Comparison of ENCODE assay signal across 11 cellular contexts in the genomic region with DNA sequence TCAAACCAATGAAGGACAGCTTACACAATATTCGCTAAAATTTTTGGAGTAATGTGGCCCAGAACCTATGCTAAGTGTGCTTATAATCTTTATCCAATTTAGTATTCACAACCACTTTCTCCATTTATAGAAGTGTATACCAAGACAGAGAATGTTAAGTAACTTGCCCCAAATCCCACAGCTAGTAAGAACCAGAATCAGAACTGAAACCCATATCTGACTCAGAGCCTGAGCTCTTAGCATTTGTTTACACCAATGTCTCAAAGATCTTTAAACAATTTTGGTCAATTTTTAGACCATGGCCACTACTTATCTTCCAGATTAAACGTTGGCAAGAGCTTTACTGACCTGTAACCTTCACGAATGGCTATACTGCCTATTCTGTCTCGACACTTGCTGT. TPM values are rescaled to one million over a fixed set of nuclear protein-coding genes. Genes with fewer than 3 reads are reported as not detected.
A peak's percentile ranks its signal among the peaks of the same experiment; 100 is the strongest.
DNase-seq lines count a peak whose midpoint lies in the region; ATAC-seq, FAIRE-seq and TF ChIP-seq lines count a peak whose summit lies in the region.
"Had no signal": no experiment of that assay in that cellular context is flagged by ENCODE, and none has a peak within 500 bp of the region (broad histone marks: within the 10 kb centered on the region; RNA-seq: fewer than 3 reads in every experiment).

No MANE protein-coding gene starts in this region.

- H3K14ac ChIP-seq in mesenchymal stem cell (ENCODE audit: low read length in 2 of 2): no peak overlapping the region

- no peak overlapping the region for H2BK5ac ChIP-seq in mesenchymal stem cell (ENCODE audit: low read depth, low read length, poor library complexity, severe bottlenecking)

- no peak overlapping the region for H3K23ac ChIP-seq in mesenchymal stem cell (ENCODE audit: low read length in 2 of 2)

- H3K36me3 Mint-ChIP-seq in activated CD4-positive, alpha-beta T cell treated with anti-CD3 and anti-CD28 coated beads, Interleukin-2, amount 10 ng/mL, durations not matched to agents 24 days and 14 days (ENCODE audit: low read depth): peaks cover 34% of the 10 kb centered on the region
- H3K36me3 Mint-ChIP-seq in activated CD4-positive, alpha-beta T cell treated with anti-CD3 and anti-CD28 coated beads, Interleukin-2, amount 10 ng/mL, durations not matched to agents 7 days and 5 days (ENCODE audit: low read depth): peaks cover 27% of the 10 kb centered on the region

- peaks cover 8% of the 10 kb centered on the region for H3K79me1 ChIP-seq in mesenchymal stem cell (replicated peaks; ENCODE audit: low read length, poor library complexity, severe bottlenecking)

- H2AK5ac ChIP-seq in mesenchymal stem cell (ENCODE audit: low read length, severe bottlenecking): no peak overlapping the region

- H3K18ac ChIP-seq in mesenchymal stem cell (ENCODE audit: low read depth in 1 of 2, low read length in 2 of 2): no peak overlapping the region

- H3K4me3 Mint-ChIP-seq in activated CD4-positive, alpha-beta T cell treated with anti-CD3 and anti-CD28 coated beads, Interleukin-2, amount 10 ng/mL, durations not matched to agents 24 days and 14 days: peak overlapping the region; percentile 44
- H3K4me3 Mint-ChIP-seq in activated CD4-positive, alpha-beta T cell treated with anti-CD3 and anti-CD28 coated beads, Interleukin-2, amount 10 ng/mL, durations not matched to agents 7 days and 5 days: no peak overlapping the region

- TF ChIP-seq CTCF in adrenal gland (IDR thresholded peaks at IDR 0.05): no peak

- no peak overlapping the region for H2AFZ ChIP-seq in mesenchymal stem cell (ENCODE audit: low read depth, low read length)

- ATAC-seq in GM21717 (IDR thresholded peaks at IDR 0.05; ENCODE audit: unreplicated experiment): peak; percentile 60
- ATAC-seq in HG03439 (IDR thresholded peaks at IDR 0.05; ENCODE audit: unreplicated experiment): peak; percentile 57
- ATAC-seq: HCT116 had no signal

- no peak overlapping the region for H3K4me3 ChIP-seq in mesenchymal stem cell (ENCODE audit: insufficient read depth in 1 of 2, low read depth in 1 of 2, low read length in 2 of 2)
- H3K4me3 ChIP-seq in adrenal gland: no peak overlapping the region

- H3K36me3 ChIP-seq in mesenchymal stem cell (ENCODE audit: control insufficient read depth in 1 of 2, insufficient read depth in 2 of 2, low read depth in 1 of 2, low read length in 2 of 2) (peaks cover 8 to 85% of the 10 kb centered on the region in 2 experiments), adrenal gland (replicated peaks in 1 of 2) (peaks cover 0 to 33% of the 10 kb centered on the region in 2 donors)

- no peak for FAIRE-seq in frontal cortex (lab: Jason Lieb, UNC)

- peaks cover 36% of the 10 kb centered on the region for H3K4me1 Mint-ChIP-seq in activated CD4-positive, alpha-beta T cell treated with anti-CD3 and anti-CD28 coated beads, Interleukin-2, amount 10 ng/mL, durations not matched to agents 24 days and 14 days
- peaks cover 23% of the 10 kb centered on the region for H3K4me1 Mint-ChIP-seq in activated CD4-positive, alpha-beta T cell treated with anti-CD3 and anti-CD28 coated beads, Interleukin-2, amount 10 ng/mL, durations not matched to agents 7 days and 5 days

- no peak overlapping the region for H2BK120ac ChIP-seq in mesenchymal stem cell (ENCODE audit: low read depth, low read length)

- H3K4me2 ChIP-seq in mesenchymal stem cell (ENCODE audit: low read length, poor library complexity, severe bottlenecking): no peak overlapping the region

- H3K9ac ChIP-seq in mesenchymal stem cell (ENCODE audit: low read length): peak overlapping the region; percentile 11

- POLR2A ChIA-PET in activated CD4-positive, alpha-beta T cell treated with anti-CD3 and anti-CD28 coated beads, Interleukin-2, amount 10 ng/mL, durations not matched to agents 7 days and 5 days (lab: Charles Lee): no interaction called here

- TF ChIP-seq POLR2A in adrenal gland (IDR thresholded peaks at IDR 0.05): no peak

- DNase-seq in activated CD4-positive, alpha-beta T cell treated with anti-CD3 and anti-CD28 coated beads, Interleukin-2, amount 10 ng/mL, durations not matched to agents 24 days and 14 days: no peak
- DNase-seq in activated CD4-positive, alpha-beta T cell treated with anti-CD3 and anti-CD28 coated beads, Interleukin-2, amount 10 ng/mL, durations not matched to agents 7 days and 5 days: no peak
- DNase-seq in mesenchymal stem cell (peak; percentile 51), adrenal gland (no peak), frontal cortex (ENCODE audit: low spot score in 2 of 2) (no peak), NCI-H510A treated with DMSO at 0.1 percent for 48 hours (lab: John Stamatoyannopoulos, UW) (no peak)
- DNase-seq: DND-41, SHP77 treated with DMSO at 0.1 percent for 48 hours had no signal

- H3K27me3 Mint-ChIP-seq in activated CD4-positive, alpha-beta T cell treated with anti-CD3 and anti-CD28 coated beads, Interleukin-2, amount 10 ng/mL, durations not matched to agents 24 days and 14 days: no peaks in the 10 kb centered on the region
- no peaks in the 10 kb centered on the region for H3K27me3 Mint-ChIP-seq in activated CD4-positive, alpha-beta T cell treated with anti-CD3 and anti-CD28 coated beads, Interleukin-2, amount 10 ng/mL, durations not matched to agents 7 days and 5 days

- H4K91ac ChIP-seq in mesenchymal stem cell (ENCODE audit: low read length): no peak overlapping the region

- H3K4ac ChIP-seq in mesenchymal stem cell (ENCODE audit: low read depth in 1 of 2, low read length in 2 of 2): no peak overlapping the region

- intact Hi-C loops in activated CD4-positive, alpha-beta T cell treated with anti-CD3 and anti-CD28 coated beads, Interleukin-2, amount 10 ng/mL, durations not matched to agents 24 days and 14 days (cut with micrococcal nuclease): loop anchor here (2.0 to 10.0 kb wide), 3 partner anchors 177 to 773 kb away; no protein-coding TSS in a partner anchor
- intact Hi-C loops in adrenal gland (cut with DNase I): no loop called here

- peak overlapping the region; percentile 78 for H3K27ac Mint-ChIP-seq in activated CD4-positive, alpha-beta T cell treated with anti-CD3 and anti-CD28 coated beads, Interleukin-2, amount 10 ng/mL, durations not matched to agents 24 days and 14 days
- no peak overlapping the region for H3K27ac Mint-ChIP-seq in activated CD4-positive, alpha-beta T cell treated with anti-CD3 and anti-CD28 coated beads, Interleukin-2, amount 10 ng/mL, durations not matched to agents 7 days and 5 days

- WGBS in mesenchymal stem cell: 80% methylated on average over 3 of the region's 4 CpGs
- 55 to 67% (median 61%) methylated on average over 4 of the region's 4 CpGs for WGBS in adrenal gland, 4 donors

- H3K9me3 ChIP-seq in mesenchymal stem cell (ENCODE audit: control insufficient read depth, low read length) (no peaks in the 10 kb centered on the region), adrenal gland (replicated peaks in 1 of 3) (no peaks in the 10 kb centered on the region)

- H3K27ac ChIP-seq in mesenchymal stem cell (ENCODE audit: low read length, poor library complexity, severe bottlenecking) (no peak overlapping the region), adrenal gland (peak overlapping the region in 1 of 5 donors; percentile 12)

- H2BK12ac ChIP-seq in mesenchymal stem cell (ENCODE audit: low read length in 2 of 2): no peak overlapping the region

- H4K8ac ChIP-seq in mesenchymal stem cell (ENCODE audit: low read length): no peak overlapping the region

- H2BK15ac ChIP-seq in mesenchymal stem cell (ENCODE audit: low read depth, poor library complexity, severe bottlenecking): no peak overlapping the region

- peaks cover 2% of the 10 kb centered on the region for H3K4me1 ChIP-seq in mesenchymal stem cell (ENCODE audit: control insufficient read depth, insufficient read depth, low read depth, low read length)
- no peaks in the 10 kb centered on the region for H3K4me1 ChIP-seq in adrenal gland (replicated peaks in 1 of 2)

- CTCF ChIA-PET in activated CD4-positive, alpha-beta T cell treated with anti-CD3 and anti-CD28 coated beads, Interleukin-2, amount 10 ng/mL, durations not matched to agents 7 days and 5 days (lab: Charles Lee): no interaction called here

- no peaks in the 10 kb centered on the region for H3K27me3 ChIP-seq in mesenchymal stem cell (ENCODE audit: control insufficient read depth in 1 of 2, insufficient read depth in 1 of 2, low read length in 2 of 2)
- H3K27me3 ChIP-seq in adrenal gland: no peaks in the 10 kb centered on the region

- H3K9me3 Mint-ChIP-seq in activated CD4-positive, alpha-beta T cell treated with anti-CD3 and anti-CD28 coated beads, Interleukin-2, amount 10 ng/mL, durations not matched to agents 24 days and 14 days: no peaks in the 10 kb centered on the region
- no peaks in the 10 kb centered on the region for H3K9me3 Mint-ChIP-seq in activated CD4-positive, alpha-beta T cell treated with anti-CD3 and anti-CD28 coated beads, Interleukin-2, amount 10 ng/mL, durations not matched to agents 7 days and 5 days

RNA-seq across cellular contexts. Expression of a gene that starts 53.0 kb away (rescaled TPM):
- 0.54 and 0.83 TPM in 2 replicates for total RNA-seq in activated CD4-positive, alpha-beta T cell treated with anti-CD3 and anti-CD28 coated beads, Interleukin-2, amount 10 ng/mL, durations not matched to agents 24 days and 14 days
- total RNA-seq in activated CD4-positive, alpha-beta T cell treated with anti-CD3 and anti-CD28 coated beads, Interleukin-2, amount 10 ng/mL, durations not matched to agents 7 days and 5 days: under 1 TPM; 0.30 to 0.46 TPM
- polyA plus RNA-seq in mesenchymal stem cell (2013, experiment 1 of 2): 1.9 TPM
- polyA plus RNA-seq in mesenchymal stem cell (2013, experiment 2 of 2): 2.1 TPM
- total RNA-seq in adrenal gland (10 to 100 TPM in 6 of 8 donors, 1 to 10 TPM in 2; 5.4 to 33.6 (median 13.4) TPM), frontal cortex (1.2 TPM)
- 10 to 100 TPM in 2 of 3 donors, 1 to 10 TPM in 1; 4.2 to 22.9 (median 11.8) TPM for polyA plus RNA-seq in adrenal gland
